Comparison of ENCODE assay signal across 8 cellular contexts in the genomic region with DNA sequence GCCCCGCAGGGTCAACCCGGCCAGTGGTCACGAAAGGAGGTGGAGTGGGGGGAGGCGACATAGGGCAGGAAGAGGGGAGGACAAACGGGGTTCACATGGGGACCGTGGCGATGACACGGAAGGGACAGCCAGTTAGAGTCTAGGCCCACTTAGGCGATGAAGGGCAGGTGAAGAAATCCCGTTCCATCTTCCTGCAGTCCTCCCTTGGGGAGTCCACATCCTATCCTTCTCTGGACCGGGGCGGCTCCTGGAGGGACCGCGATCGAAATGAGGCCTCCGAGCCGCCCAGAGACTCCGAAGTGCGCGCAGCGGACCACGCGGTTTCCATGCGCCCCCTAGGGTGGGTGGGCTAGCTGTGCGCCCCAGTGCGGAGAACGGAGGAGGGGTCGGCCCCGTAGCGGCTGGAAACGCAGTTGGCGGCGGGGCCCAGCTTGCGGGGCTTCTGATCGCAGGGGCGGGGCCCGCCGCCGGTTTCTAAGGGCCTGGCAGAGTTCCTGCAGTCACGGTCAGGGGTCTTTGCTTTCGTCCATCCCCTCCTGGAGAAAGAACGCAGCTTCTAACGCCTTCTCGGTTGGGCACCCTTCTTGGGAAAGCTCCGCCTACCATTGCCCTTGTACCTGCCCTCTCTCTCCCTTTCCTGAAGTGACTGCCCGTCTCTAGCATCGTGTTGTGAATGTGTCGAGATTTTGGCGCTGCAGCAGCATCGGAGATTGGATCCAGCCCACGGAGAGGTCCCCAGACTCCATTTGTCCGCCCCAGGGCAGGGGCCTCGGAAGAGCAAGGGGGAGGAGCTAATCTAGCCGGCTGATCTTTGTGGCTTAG. TPM values are rescaled to one million over a fixed set of nuclear protein-coding genes. Genes with fewer than 3 reads are reported as not detected.
DNase-seq lines count a peak whose midpoint lies in the region; ATAC-seq, FAIRE-seq and TF ChIP-seq lines count a peak whose summit lies in the region.

No MANE protein-coding gene starts in this region.

- H3K4me2 ChIP-seq in DND-41 (ENCODE audit: insufficient read depth, low read length) = no peak overlapping the region

- intact Hi-C loops in activated T-helper 1 cell treated with anti-CD3 and anti-CD28 coated beads, Interleukin-12 subunit alpha, Interleukin-12 subunit beta, Interleukin-2, Interleukin-4 antibody, amounts not matched to agents 30 ng/mL and 10 ng/mL and 1 ng/mL, durations not matched to agents 14 hours and 24 hours and 36 hours (cut with micrococcal nuclease) = no loop called here

- H3K36me3 Mint-ChIP-seq in activated T-helper 1 cell treated with anti-CD3 and anti-CD28 coated beads, Interleukin-12 subunit alpha, Interleukin-12 subunit beta, Interleukin-2, Interleukin-4 antibody, amounts not matched to agents 30 ng/mL and 10 ng/mL and 1 ng/mL, durations not matched to agents 14 hours and 24 hours and 36 hours (ENCODE audit: low read depth) = no peaks in the 10 kb centered on the region

- no peak overlapping the region for H3K4me3 ChIP-seq in DND-41 (ENCODE audit: low read depth in 1 of 2, low read length in 2 of 2)
- peak overlapping the region; percentile 62 for H3K4me3 ChIP-seq in fibroblast of villous mesenchyme (ENCODE audit: low read depth, low read length)
- H3K4me3 ChIP-seq in neuron (ENCODE audit: low read length) = peak overlapping the region; percentile 41

- no peak for TF ChIP-seq POLR2A in H54 (IDR thresholded peaks at IDR 0.05; ENCODE audit: low read depth, low read length)

- H3K9me3 Mint-ChIP-seq in activated T-helper 1 cell treated with anti-CD3 and anti-CD28 coated beads, Interleukin-12 subunit alpha, Interleukin-12 subunit beta, Interleukin-2, Interleukin-4 antibody, amounts not matched to agents 30 ng/mL and 10 ng/mL and 1 ng/mL, durations not matched to agents 14 hours and 24 hours and 36 hours = no peaks in the 10 kb centered on the region

- H3K4me3 Mint-ChIP-seq in activated T-helper 1 cell treated with anti-CD3 and anti-CD28 coated beads, Interleukin-12 subunit alpha, Interleukin-12 subunit beta, Interleukin-2, Interleukin-4 antibody, amounts not matched to agents 30 ng/mL and 10 ng/mL and 1 ng/mL, durations not matched to agents 14 hours and 24 hours and 36 hours = peak overlapping the region; percentile 83

- no peaks in the 10 kb centered on the region for H3K36me3 ChIP-seq in DND-41 (ENCODE audit: insufficient read depth, low read length)
- no peaks in the 10 kb centered on the region for H3K36me3 ChIP-seq in neuron (ENCODE audit: insufficient read depth, low read length)

- TF ChIP-seq CTCF in DND-41 (IDR thresholded peaks at IDR 0.05; ENCODE audit: borderline replicate concordance, extremely low read depth, low read length, poor library complexity, severe bottlenecking) (no peak), fibroblast of villous mesenchyme (IDR thresholded peaks at IDR 0.05; ENCODE audit: insufficient read depth, low read depth, low read length) (peak; percentile 61)

- peaks cover 3% of the 10 kb centered on the region for H3K27me3 Mint-ChIP-seq in activated T-helper 1 cell treated with anti-CD3 and anti-CD28 coated beads, Interleukin-12 subunit alpha, Interleukin-12 subunit beta, Interleukin-2, Interleukin-4 antibody, amounts not matched to agents 30 ng/mL and 10 ng/mL and 1 ng/mL, durations not matched to agents 14 hours and 24 hours and 36 hours (ENCODE audit: insufficient read depth)

- H3K4me1 ChIP-seq in DND-41 (ENCODE audit: insufficient read depth, low read length) (no peaks in the 10 kb centered on the region), neuron (ENCODE audit: insufficient read depth, low read length) (no peaks in the 10 kb centered on the region)

- ATAC-seq in DND-41 (ENCODE audit: insufficient read depth, low read depth) (0 out of 3 replicates have a peak, but pooled peaks have one; percentile 11), GM21576 (IDR thresholded peaks at IDR 0.05; ENCODE audit: unreplicated experiment) (no peak)

- no peaks in the 10 kb centered on the region for H4K20me1 ChIP-seq in DND-41 (ENCODE audit: insufficient read depth, low read length)

- H3K27me3 ChIP-seq in DND-41 (ENCODE audit: insufficient read depth, low read length, poor library complexity) (no peaks in the 10 kb centered on the region), neuron (ENCODE audit: insufficient read depth, low read length) (no peaks in the 10 kb centered on the region)

- DNase-seq in DND-41 (no peak), NCI-H69 (lab: John Stamatoyannopoulos, UW) (peak; percentile 82), fibroblast of villous mesenchyme (ENCODE audit: low read depth) (peak; percentile 46), H54 (ENCODE audit: insufficient read length, low spot score) (no peak)
- DNase-seq in activated T-helper 1 cell treated with anti-CD3 and anti-CD28 coated beads, Interleukin-12 subunit alpha, Interleukin-12 subunit beta, Interleukin-2, Interleukin-4 antibody, amounts not matched to agents 30 ng/mL and 10 ng/mL and 1 ng/mL, durations not matched to agents 14 hours and 24 hours and 36 hours (ENCODE audit: low spot score) = no peak

- H3K9ac ChIP-seq in DND-41 (ENCODE audit: low read depth, low read length) = no peak overlapping the region

- no peak overlapping the region for H2AFZ ChIP-seq in DND-41 (ENCODE audit: low read depth, low read length)
- peak overlapping the region; percentile 23 for H2AFZ ChIP-seq in neuron (ENCODE audit: low read depth, low read length)

- no peak overlapping the region for H3K27ac ChIP-seq in DND-41 (ENCODE audit: low read length)
- H3K27ac ChIP-seq in temporal lobe (ENCODE audit: low read depth, low read length) = peak overlapping the region; percentile 48

- H3K27ac Mint-ChIP-seq in activated T-helper 1 cell treated with anti-CD3 and anti-CD28 coated beads, Interleukin-12 subunit alpha, Interleukin-12 subunit beta, Interleukin-2, Interleukin-4 antibody, amounts not matched to agents 30 ng/mL and 10 ng/mL and 1 ng/mL, durations not matched to agents 14 hours and 24 hours and 36 hours = peak overlapping the region; percentile 58

- H3K79me2 ChIP-seq in DND-41 (ENCODE audit: insufficient read depth, low read length) = no peaks in the 10 kb centered on the region

- H3K9me3 ChIP-seq in DND-41 (ENCODE audit: insufficient read depth, low read length, severe bottlenecking) (no peaks in the 10 kb centered on the region), neuron (ENCODE audit: low read length) (no peaks in the 10 kb centered on the region)

- peaks cover 10% of the 10 kb centered on the region for H3K4me1 Mint-ChIP-seq in activated T-helper 1 cell treated with anti-CD3 and anti-CD28 coated beads, Interleukin-12 subunit alpha, Interleukin-12 subunit beta, Interleukin-2, Interleukin-4 antibody, amounts not matched to agents 30 ng/mL and 10 ng/mL and 1 ng/mL, durations not matched to agents 14 hours and 24 hours and 36 hours (ENCODE audit: low read depth)

- FAIRE-seq in H54 (lab: Jason Lieb, UNC) = no peak

RNA-seq across cellular contexts. Expression of gene TMEM225B, which starts 17.9 kb away (rescaled TPM):
- total RNA-seq in activated T-helper 1 cell treated with anti-CD3 and anti-CD28 coated beads, Interleukin-12 subunit alpha, Interleukin-12 subunit beta, Interleukin-2, Interleukin-4 antibody, amounts not matched to agents 30 ng/mL and 10 ng/mL and 1 ng/mL, durations not matched to agents 14 hours and 24 hours and 36 hours = 0.60 and 0.64 TPM in 2 replicates
- total RNA-seq in fibroblast of villous mesenchyme = 0.43 and 1.6 TPM in 2 replicates
- 0.49 TPM for total RNA-seq in temporal lobe

RNA-seq across cellular contexts. Expression of gene ZNF655, which starts 21.7 kb away (rescaled TPM):
- 77.9 and 79.9 TPM in 2 replicates for total RNA-seq in activated T-helper 1 cell treated with anti-CD3 and anti-CD28 coated beads, Interleukin-12 subunit alpha, Interleukin-12 subunit beta, Interleukin-2, Interleukin-4 antibody, amounts not matched to agents 30 ng/mL and 10 ng/mL and 1 ng/mL, durations not matched to agents 14 hours and 24 hours and 36 hours
- total RNA-seq in fibroblast of villous mesenchyme = 75.7 and 88.5 TPM in 2 replicates
- 58.8 TPM for total RNA-seq in temporal lobe

RNA-seq across cellular contexts. Expression of gene FAM200A, which starts 28.3 kb away (rescaled TPM):
- 4.7 and 5.2 TPM in 2 replicates for total RNA-seq in activated T-helper 1 cell treated with anti-CD3 and anti-CD28 coated beads, Interleukin-12 subunit alpha, Interleukin-12 subunit beta, Interleukin-2, Interleukin-4 antibody, amounts not matched to agents 30 ng/mL and 10 ng/mL and 1 ng/mL, durations not matched to agents 14 hours and 24 hours and 36 hours
- total RNA-seq in fibroblast of villous mesenchyme (5.5 and 9.5 TPM in 2 replicates), temporal lobe (15.0 TPM)

RNA-seq across cellular contexts. Expression of gene ZSCAN25, which starts 36.6 kb away (rescaled TPM):
- 31.5 and 32.9 TPM in 2 replicates for total RNA-seq in activated T-helper 1 cell treated with anti-CD3 and anti-CD28 coated beads, Interleukin-12 subunit alpha, Interleukin-12 subunit beta, Interleukin-2, Interleukin-4 antibody, amounts not matched to agents 30 ng/mL and 10 ng/mL and 1 ng/mL, durations not matched to agents 14 hours and 24 hours and 36 hours
- total RNA-seq in fibroblast of villous mesenchyme (11.9 and 13.4 TPM in 2 replicates), temporal lobe (9.6 TPM)

Comparison
In these comparisons a context has a peak if more than half of its experiments do, and no peak if none do; other contexts are left out.
1. DNase-seq: peak in NCI-H69 (single experiment) and fibroblast of villous mesenchyme (single experiment); none in DND-41 (single experiment), activated T-helper 1 cell treated with anti-CD3 and anti-CD28 coated beads, Interleukin-12 subunit alpha, Interleukin-12 subunit beta, Interleukin-2, Interleukin-4 antibody, amounts not matched to agents 30 ng/mL and 10 ng/mL and 1 ng/mL, durations not matched to agents 14 hours and 24 hours and 36 hours (single experiment) and H54 (single experiment).
2. H3K4me3 ChIP-seq: peak in fibroblast of villous mesenchyme (single experiment) and neuron (single experiment); none in DND-41 (0 of 2).